Comparison of ENCODE assay signal across 5 cellular contexts in the genomic region with DNA sequence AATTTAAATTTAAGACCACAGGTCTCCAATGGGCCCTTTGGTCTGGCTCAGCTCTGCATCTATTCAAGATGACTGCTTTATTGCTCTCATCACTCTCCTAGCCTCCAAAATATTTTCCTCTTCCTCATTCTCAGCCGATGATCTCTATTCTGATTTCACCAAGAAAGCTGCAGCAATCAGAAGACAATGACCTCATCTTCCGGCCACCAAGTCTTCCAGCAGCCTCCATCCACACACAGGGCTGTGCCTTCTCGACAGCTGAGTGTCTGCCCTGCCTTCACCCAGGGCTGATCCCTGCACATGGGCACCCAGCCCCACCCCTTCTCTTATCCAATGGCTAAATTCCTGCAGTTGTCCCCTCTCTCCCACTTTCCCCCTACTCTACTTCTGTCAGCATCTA.
DNase-seq lines count a peak whose midpoint lies in the region; ATAC-seq and TF ChIP-seq lines count a peak whose summit lies in the region.
"Not testable (repeated sequence)": the region's sequence is repeated elsewhere in the genome, so short reads cannot be mapped to it uniquely, and the experiment has no call there.

No MANE protein-coding gene starts in this region.

- H3K9ac ChIP-seq in GM23248, SK-N-SH: not testable (repeated sequence)

- H4K20me1 ChIP-seq in GM23248 (ENCODE audit: insufficient read depth); SK-N-SH (ENCODE audit: insufficient read depth): not testable (repeated sequence)

- H3F3A ChIP-seq in GM23248 (ENCODE audit: insufficient read depth); SK-N-SH (replicated peaks; ENCODE audit: insufficient read depth): not testable (repeated sequence)

- H3K4me2 ChIP-seq in GM23248 (ENCODE audit: unreplicated experiment); SK-N-SH: not testable (repeated sequence)

- DNase-seq in GM23248, SK-N-SH, foreskin keratinocyte, heart right ventricle, upper lobe of right lung: not testable (repeated sequence)

- not testable (repeated sequence) for H3K9me3 ChIP-seq in GM23248 (ENCODE audit: low read depth); SK-N-SH; heart right ventricle; upper lobe of right lung

- peak; percentile 61 for ATAC-seq in foreskin keratinocyte
- peak in 5 of 8 donors; percentile 33 to 67 (median 44) for ATAC-seq in heart right ventricle
- peak; percentile 34 for ATAC-seq in upper lobe of right lung

- TF ChIP-seq RAD21 in SK-N-SH (IDR thresholded peaks at IDR 0.05; ENCODE audit: low read length), result not testable (repeated sequence)

- in situ Hi-C loops in GM23248 (cut with MboI), result not testable (repeated sequence)

- H3K27me3 ChIP-seq in GM23248 (replicated peaks; ENCODE audit: insufficient read depth); SK-N-SH (ENCODE audit: insufficient read depth); foreskin keratinocyte; heart right ventricle; upper lobe of right lung: not testable (repeated sequence)

- H3K4me1 ChIP-seq in GM23248 (ENCODE audit: insufficient read depth); SK-N-SH (ENCODE audit: control insufficient read depth in 1 of 2, insufficient read depth in 2 of 2, low read depth in 1 of 2, low read length in 1 of 2); foreskin keratinocyte; heart right ventricle; upper lobe of right lung: not testable (repeated sequence)

- not testable (repeated sequence) for H3K79me2 ChIP-seq in GM23248 (ENCODE audit: insufficient read depth); SK-N-SH (ENCODE audit: insufficient read depth)

- H2AFZ ChIP-seq in GM23248, result peak overlapping the region; percentile 63
- H2AFZ ChIP-seq in SK-N-SH (ENCODE audit: low read depth), result peak overlapping the region; percentile 56; the same call in 1 of the 2 replicates

- not testable (repeated sequence) for TF ChIP-seq EP300 in SK-N-SH (IDR thresholded peaks at IDR 0.05; ENCODE audit: borderline replicate concordance in 1 of 2, low read depth in 1 of 2, low read length in 1 of 2)

- CTCF ChIA-PET in SK-N-SH (lab: Yijun Ruan, JAX), result not testable (repeated sequence)

- H3K36me3 ChIP-seq in GM23248 (ENCODE audit: low read depth); SK-N-SH (replicated peaks in 1 of 2; ENCODE audit: control insufficient read depth in 1 of 2, insufficient read depth in 2 of 2, low read length in 1 of 2); heart right ventricle; upper lobe of right lung: not testable (repeated sequence)

- not testable (repeated sequence) for H3K4me3 ChIP-seq in GM23248; SK-N-SH (ENCODE audit: low read depth in 2 of 2, low read length in 1 of 2); heart right ventricle; upper lobe of right lung

- POLR2A ChIA-PET in SK-N-SH (lab: Yijun Ruan, JAX), result not testable (repeated sequence)

- TF ChIP-seq CTCF in SK-N-SH (IDR thresholded peaks at IDR 0.05); foreskin keratinocyte (conservative IDR thresholded peaks at IDR 0.05); heart right ventricle (IDR thresholded peaks at IDR 0.05); upper lobe of right lung (IDR thresholded peaks at IDR 0.05): not testable (repeated sequence)

- intact Hi-C loops in heart right ventricle (cut with DNase I); upper lobe of right lung (cut with DNase I): not testable (repeated sequence)

- not testable (repeated sequence) for H3K9me2 ChIP-seq in GM23248 (ENCODE audit: insufficient read depth); SK-N-SH

- peak overlapping the region; percentile 30; the same call in 1 of the 2 replicates for H3K27ac ChIP-seq in GM23248
- H3K27ac ChIP-seq in SK-N-SH (ENCODE audit: low read depth in 2 of 2, low read length in 1 of 2); foreskin keratinocyte; heart right ventricle; upper lobe of right lung: not testable (repeated sequence)

- no CpG with 5 or more reads among the region's 3 CpGs for WGBS in GM23248 (ENCODE audit: low coverage in 1 of 2, low lambda C conversion rate in 2 of 2, missing lambda C conversion rate in 2 of 2), 2 experiments
- no CpG with 5 or more reads among the region's 3 CpGs for WGBS in SK-N-SH (ENCODE audit: low lambda C conversion rate)
- no CpG with 5 or more reads among the region's 3 CpGs for WGBS in heart right ventricle, 2 donors
